ENCODE assay signal across 28 cellular contexts in genomic region chr10:63382066-63382465, GRCh38.
"Had no signal": no experiment of that assay in that cellular context is flagged by ENCODE, and none has a peak within 500 bp of the region (broad histone marks: within the 10 kb centered on the region; RNA-seq: fewer than 3 reads in every experiment).

No MANE protein-coding gene starts in this region.

- H3K36me3 ChIP-seq: ascending aorta, breast epithelium, colonic mucosa, gastrocnemius medialis had no signal

- ATAC-seq: activated CD4-positive, alpha-beta T cell treated with anti-CD3 and anti-CD28 coated beads for 36 hours; activated CD8-positive, alpha-beta memory T cell treated with anti-CD3 and anti-CD28 coated beads, Interleukin-2, amount 10 ng/mL, durations not matched to agents 7 days and 5 days; activated CD8-positive, alpha-beta T cell treated with anti-CD3 and anti-CD28 coated beads, Interleukin-2, amount 10 ng/mL, durations not matched to agents 7 days and 5 days; activated naive CD8-positive, alpha-beta T cell treated with anti-CD3 and anti-CD28 coated beads, Interleukin-2, amount 50 U/mL, for 24 hours; esophagus mucosa; foreskin keratinocyte; gastrocnemius medialis; heart left ventricle had no signal

- H3K27me3 ChIP-seq: ascending aorta, breast epithelium, cardiac muscle cell, colonic mucosa, foreskin keratinocyte, gastrocnemius medialis, heart left ventricle had no signal

- H3K4me3 ChIP-seq: ascending aorta, breast epithelium, cardiac muscle cell, colonic mucosa, gastrocnemius medialis, heart left ventricle had no signal

- H3K9me3 ChIP-seq: ascending aorta, breast epithelium, colonic mucosa, gastrocnemius medialis had no signal

- DNase-seq: activated CD4-positive, alpha-beta memory T cell treated with anti-CD3 and anti-CD28 coated beads for 36 hours; activated CD4-positive, alpha-beta T cell treated with anti-CD3 and anti-CD28 coated beads for 36 hours; activated CD4-positive, alpha-beta T cell treated with anti-CD3 and anti-CD28 coated beads, Interleukin-2, amount 10 ng/mL, durations not matched to agents 24 days and 14 days; activated CD4-positive, CD25-positive, alpha-beta regulatory T cell; activated CD4-positive, CD25-positive, alpha-beta regulatory T cell treated with anti-CD3 and anti-CD28 coated beads, Interleukin-2, amount 50 U/mL, for 72 hours; activated CD8-positive, alpha-beta memory T cell treated with anti-CD3 and anti-CD28 coated beads, Interleukin-2, amount 10 ng/mL, durations not matched to agents 7 days and 5 days; activated CD8-positive, alpha-beta memory T cell treated with anti-CD3 and anti-CD28 coated beads, Interleukin-2, amount 50 U/mL, for 4 hours; activated CD8-positive, alpha-beta T cell treated with anti-CD3 and anti-CD28 coated beads, Interleukin-2, amount 10 ng/mL, durations not matched to agents 7 days and 5 days; activated effector memory CD4-positive, alpha-beta T cell treated with anti-CD3 and anti-CD28 coated beads, Interleukin-2, amount 50 U/mL, for 16 hours; activated naive CD4-positive, alpha-beta T cell treated with anti-CD3 and anti-CD28 coated beads for 36 hours; activated naive CD8-positive, alpha-beta T cell treated with anti-CD3 and anti-CD28 coated beads for 36 hours; activated naive CD8-positive, alpha-beta T cell treated with anti-CD3 and anti-CD28 coated beads, Interleukin-2, amount 50 U/mL, for 24 hours; activated T-cell treated with anti-CD3 and anti-CD28 coated beads, Interleukin-2, amount 50 U/mL, for 1 hour; activated T-cell treated with anti-CD3 and anti-CD28 coated beads, Interleukin-2, amount 50 U/mL, for 48 hours; central memory CD4-positive, alpha-beta T cell; cerebellar nuclear complex; colonic mucosa; effector CD8-positive, alpha-beta T cell; endodermal cell; foreskin keratinocyte; gastrocnemius medialis; glutamatergic neuron; heart left ventricle; T-helper 2 cell had no signal

- H3K27ac ChIP-seq: ascending aorta, breast epithelium, cardiac muscle cell, colonic mucosa, foreskin keratinocyte, gastrocnemius medialis, heart left ventricle had no signal

- H3K4me1 ChIP-seq: ascending aorta, breast epithelium, colonic mucosa had no signal
